In genomic region chr10:132932461-132933307, GRCh38 we compare ENCODE assay signal across 1 cellular context.
TF ChIP-seq lines count a peak whose summit lies in the region.

No MANE protein-coding gene starts in this region.

TF ChIP-seq in GM12878, 131 proteins besides CTCF, POLR2A, EP300 and RAD21:
- TF ChIP-seq SREBF1 (IDR thresholded peaks at IDR 0.05; ENCODE audit: low read length), result no peak
- TF ChIP-seq RUNX3 (IDR thresholded peaks at IDR 0.05; ENCODE audit: low read length), result peak; percentile 44
TF ChIP-seq in GM12878: peak in this region for 1.
